ENCODE assay signal across 23 cellular contexts in genomic region chr2:78262713-78263375, GRCh38.
"Had no signal": no experiment of that assay in that cellular context is flagged by ENCODE, and none has a peak within 500 bp of the region (broad histone marks: within the 10 kb centered on the region; RNA-seq: fewer than 3 reads in every experiment).

No MANE protein-coding gene starts in this region.

- DNase-seq: Karpas-422, KG1, MG63, NCI-H1092, NCI-H1105 treated with DMSO at 0.1 percent for 48 hours, NCI-H1417 treated with DMSO at 0.1 percent for 48 hours, NCI-H146, NCI-H1694 treated with DMSO at 0.1 percent for 48 hours, NCI-H1930, NCI-H2081, NCI-H2107, NCI-H2171, NCI-H226, NCI-H446, NCI-H510A, NCI-H524 treated with DMSO at 0.1 percent for 48 hours, NCI-H69, NCI-H774, PC-3, SHP77, SK-N-SH had no signal

- H3K27ac ChIP-seq: RWPE1 had no signal

- ATAC-seq: Panc1, PC-3 had no signal
